ENCODE assay signal across 10 cellular contexts in the genomic region with DNA sequence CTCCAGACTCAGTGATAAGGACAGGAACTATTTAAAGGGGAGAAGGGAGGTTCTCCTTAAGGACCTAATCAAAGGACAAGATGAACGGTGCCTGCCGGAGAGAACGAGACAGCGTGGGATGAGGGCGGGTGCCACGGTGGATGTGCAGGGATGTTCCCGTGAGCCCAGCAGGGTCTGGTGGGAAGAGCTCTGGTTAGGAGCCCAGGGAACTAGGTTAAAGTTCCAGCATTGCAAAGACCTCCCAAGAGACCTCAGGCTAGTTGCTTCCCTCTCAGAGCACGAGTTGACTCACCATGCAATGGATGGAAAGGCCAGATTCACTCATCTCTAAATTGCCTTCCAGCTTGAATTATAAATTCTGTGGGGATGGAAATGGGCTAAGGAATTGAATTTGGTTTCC. TPM values are rescaled to one million over a fixed set of nuclear protein-coding genes. Genes with fewer than 3 reads are reported as not detected.
DNase-seq lines count a peak whose midpoint lies in the region; ATAC-seq and TF ChIP-seq lines count a peak whose summit lies in the region.
"Had no signal": no experiment of that assay in that cellular context is flagged by ENCODE, and none has a peak within 500 bp of the region (broad histone marks: within the 10 kb centered on the region; RNA-seq: fewer than 3 reads in every experiment).

No MANE protein-coding gene starts in this region.

- TF ChIP-seq CTCF in NB4 (IDR thresholded peaks at IDR 0.05; ENCODE audit: low read depth, low read length) (no peak), esophagus squamous epithelium (IDR thresholded peaks at IDR 0.05) (no peak), neural crest cell (conservative IDR thresholded peaks at IDR 0.05) (no peak)

- WGBS in esophagus squamous epithelium, 2 donors = 60 to 74% methylated on average over 8 of the region's 8 CpGs

- no peaks in the 10 kb centered on the region for H3K27me3 Mint-ChIP-seq in neural crest cell (ENCODE audit: low read depth)

- TF ChIP-seq POLR2A in NB4 (IDR thresholded peaks at IDR 0.05; ENCODE audit: extremely low read depth, insufficient read length) (no peak), esophagus squamous epithelium (IDR thresholded peaks at IDR 0.05) (no peak)

- H3K36me3 ChIP-seq in esophagus squamous epithelium = no peaks in the 10 kb centered on the region

- H3K4me1 ChIP-seq in esophagus squamous epithelium = peaks cover 60 to 90% (median 79%) of the 10 kb centered on the region in 3 donors

- H3K9me3 ChIP-seq in esophagus squamous epithelium = no peaks in the 10 kb centered on the region

- intact Hi-C loops in esophagus squamous epithelium (cut with DNase I) = loop anchor here (10.0 kb wide), 1 partner anchor 246 kb away; a partner anchor contains a TSS

- peaks cover 39% of the 10 kb centered on the region for H3K4me1 Mint-ChIP-seq in neural crest cell

- peak overlapping the region; percentile 13 for H3K27ac Mint-ChIP-seq in neural crest cell (ENCODE audit: unreplicated experiment)

- ATAC-seq in HG02938 (IDR thresholded peaks at IDR 0.05; ENCODE audit: unreplicated experiment) = no peak
- ATAC-seq in HG03159 (IDR thresholded peaks at IDR 0.05; ENCODE audit: unreplicated experiment) = no peak
- no peak for ATAC-seq in GM21367 (IDR thresholded peaks at IDR 0.05; ENCODE audit: unreplicated experiment)

- no peaks in the 10 kb centered on the region for H3K9me3 Mint-ChIP-seq in neural crest cell

- H3K36me3 Mint-ChIP-seq in neural crest cell (ENCODE audit: low read depth) = no peaks in the 10 kb centered on the region

- H3K4me3 Mint-ChIP-seq in neural crest cell = no peak overlapping the region

- DNase-seq in 8988T = peak; percentile 11
- peak; percentile 56 for DNase-seq in NB4 (ENCODE audit: low read depth)
- no peak for DNase-seq in esophagus squamous epithelium (lab: John Stamatoyannopoulos, UW)
- DNase-seq in neural crest cell (ENCODE audit: low read depth, low spot score) = no peak
- DNase-seq in effector CD8-positive, alpha-beta T cell (lab: John Stamatoyannopoulos, UW) = no peak
- DNase-seq: DMS 273 treated with DMSO at 0.1 percent for 48 hours, hippocampal formation had no signal

- no peak overlapping the region for H3K4me3 ChIP-seq in NB4 (ENCODE audit: low read depth, low read length)
- H3K4me3 ChIP-seq in esophagus squamous epithelium = no peak overlapping the region

- H3K27me3 ChIP-seq in esophagus squamous epithelium = no peaks in the 10 kb centered on the region

- peak overlapping the region; percentile 71 to 93 (median 88) for H3K27ac ChIP-seq in esophagus squamous epithelium

RNA-seq across cellular contexts. Expression of a gene that starts 14.7 kb away (rescaled TPM):
- total RNA-seq in esophagus squamous epithelium (under 1 TPM in 3 of 4 donors, not detected in 1; 0.12 to 0.95 (median 0.53) TPM), neural crest cell (0.32 and 0.33 TPM in 2 replicates)

RNA-seq across cellular contexts. Expression of a gene that starts 49.2 kb away (rescaled TPM):
- total RNA-seq in esophagus squamous epithelium (100 to 1,000 TPM in 1 of 4 donors, 10 to 100 TPM in 3; 34.6 to 104 (median 71.1) TPM), neural crest cell (not detected in 2 replicates)

Comparison
In these comparisons a context has a peak if more than half of its experiments do, and no peak if none do; other contexts are left out.
1. DNase-seq: peak in 8988T (single experiment) and NB4 (single experiment); none in esophagus squamous epithelium (single experiment), neural crest cell (single experiment) and effector CD8-positive, alpha-beta T cell (single experiment).
2. RNA of a gene that starts 49.2 kb away (total RNA-seq): 34.6 to 104 TPM in esophagus squamous epithelium; not detected in neural crest cell; every median in the first group is over 10 times any median in the second.